In the genomic region with DNA sequence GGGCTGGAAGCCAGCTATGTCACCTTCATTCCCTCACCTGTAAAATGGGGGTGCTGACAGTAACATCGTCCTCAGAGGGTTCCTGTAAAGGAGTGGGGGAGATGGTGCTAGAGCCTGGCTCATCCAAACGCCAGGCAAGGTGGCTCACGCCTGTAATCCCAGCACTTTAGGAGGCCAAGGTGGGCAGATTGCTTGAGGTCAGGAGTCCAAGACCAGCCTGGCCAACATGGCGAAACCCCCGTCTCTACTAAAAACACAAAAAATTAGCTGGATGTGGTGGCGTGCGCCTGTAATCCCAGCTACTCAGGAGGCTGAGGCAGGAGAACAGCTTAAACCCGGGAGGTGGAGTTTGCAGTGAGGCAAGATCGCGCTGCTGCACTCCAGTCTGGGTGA, we compare ENCODE assay signal across 2 cellular contexts. TPM values are rescaled to one million over a fixed set of nuclear protein-coding genes. Genes with fewer than 3 reads are reported as not detected.
"Had no signal": no experiment of that assay in that cellular context is flagged by ENCODE, and none has a peak within 500 bp of the region (broad histone marks: within the 10 kb centered on the region; RNA-seq: fewer than 3 reads in every experiment).

No MANE protein-coding gene starts in this region.

RNA-seq across cellular contexts. Expression of gene CYP11A1, which starts 22.6 kb away (rescaled TPM):
- total RNA-seq: dermis microvascular lymphatic vessel endothelial cell, glomerular endothelial cell had no signal
